ENCODE assay signal across 23 cellular contexts in the genomic region with DNA sequence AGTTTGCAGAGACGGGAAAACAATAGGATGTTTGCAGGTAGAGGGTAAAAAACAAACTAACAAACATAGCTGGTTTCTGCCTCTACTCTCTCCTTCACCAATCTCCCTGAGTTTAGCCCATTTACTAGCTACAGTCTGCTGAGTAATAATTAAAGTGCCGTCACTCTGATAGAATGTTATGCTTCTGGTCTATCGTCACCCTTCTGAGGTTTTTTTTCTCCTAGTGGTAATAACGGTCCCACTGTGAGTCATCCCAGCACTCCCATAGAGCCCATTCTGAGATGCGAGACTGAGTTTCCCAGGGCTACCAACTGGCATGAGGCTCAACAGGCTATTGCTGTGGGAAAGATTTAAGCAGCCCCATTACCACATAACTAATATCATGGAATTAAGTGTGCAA. TPM values are rescaled to one million over a fixed set of nuclear protein-coding genes. Genes with fewer than 3 reads are reported as not detected.
DNase-seq lines count a peak whose midpoint lies in the region; ATAC-seq lines count a peak whose summit lies in the region.
"Had no signal": no experiment of that assay in that cellular context is flagged by ENCODE, and none has a peak within 500 bp of the region (broad histone marks: within the 10 kb centered on the region; RNA-seq: fewer than 3 reads in every experiment).

No MANE protein-coding gene starts in this region.

- ATAC-seq in GM18867 (IDR thresholded peaks at IDR 0.05; ENCODE audit: unreplicated experiment), result peak; percentile 46
- peak; percentile 64 for ATAC-seq in HG03175 (IDR thresholded peaks at IDR 0.05; ENCODE audit: unreplicated experiment)
- ATAC-seq: heart right ventricle, K562, lower lobe of right lung, T-cell had no signal

- DNase-seq in T1000 (lab: John Stamatoyannopoulos, UW), result peak; percentile 11
- peak; percentile 26 for DNase-seq in renal cortical epithelial cell (ENCODE audit: low read depth)
- DNase-seq in effector CD4-positive, alpha-beta T cell, result no peak
- no peak for DNase-seq in epidermal melanocyte (ENCODE audit: insufficient read length, low spot score)
- no peak for DNase-seq in NOMO-1 (lab: John Stamatoyannopoulos, UW; ENCODE audit: unreplicated experiment in 2 of 2)
- DNase-seq: activated CD4-positive, alpha-beta T cell treated with anti-CD3 and anti-CD28 coated beads, Interleukin-2, amount 50 U/mL, for 4 hours; activated naive CD4-positive, alpha-beta T cell treated with Interleukin-2 at 50 U/mL for 16 hours; anterior cingulate cortex; CD4-positive, alpha-beta memory T cell; DMS53; endodermal cell; GOT3; heart right ventricle; lower lobe of right lung; NCI-H1048; NCI-H2081; NCI-H510A; nucleus accumbens; Right ventricle myocardium superior; T-cell had no signal

RNA-seq across cellular contexts. Expression of a gene that starts 56.4 kb away (rescaled TPM):
- total RNA-seq in renal cortical epithelial cell, result 0.20 and 0.69 TPM in 2 replicates
- total RNA-seq: CD4-positive, alpha-beta memory T cell; lower lobe of right lung; T-cell had no signal

Comparison
In these comparisons a context has a peak if more than half of its experiments do, and no peak if none do; other contexts are left out.
1. DNase-seq: peak in T1000 (single experiment) and renal cortical epithelial cell (single experiment); none in effector CD4-positive, alpha-beta T cell (single experiment), epidermal melanocyte (single experiment) and NOMO-1 (0 of 2).